Comparison of ENCODE assay signal across 21 cellular contexts in genomic region chr2:72932805-72933204, GRCh38. TPM values are rescaled to one million over a fixed set of nuclear protein-coding genes. Genes with fewer than 3 reads are reported as not detected.
A peak's percentile ranks its signal among the peaks of the same experiment; 100 is the strongest.
DNase-seq lines count a peak whose midpoint lies in the region; ATAC-seq and TF ChIP-seq lines count a peak whose summit lies in the region.
"Had no signal": no experiment of that assay in that cellular context is flagged by ENCODE, and none has a peak within 500 bp of the region (broad histone marks: within the 10 kb centered on the region; RNA-seq: fewer than 3 reads in every experiment).

No MANE protein-coding gene starts in this region.

- H3K4me1 ChIP-seq in left lung (no peaks in the 10 kb centered on the region), thyroid gland (no peaks in the 10 kb centered on the region)
- H3K4me1 ChIP-seq: A549, HAP-1 had no signal

- no peak for ATAC-seq in natural killer cell treated with Interleukin-12 subunit alpha and Interleukin-12 subunit beta and Interleukin-15 and Interleukin-18, amount 100 ng/mL, for 72 hours
- ATAC-seq in natural killer cell (no peak), left lung (no peak)
- ATAC-seq: A549, GM12878, HepG2 had no signal

- no peak overlapping the region for H3K27ac Mint-ChIP-seq in natural killer cell treated with Interleukin-12 subunit alpha and Interleukin-12 subunit beta and Interleukin-15 and Interleukin-18, amount 100 ng/mL, for 72 hours
- no peak overlapping the region for H3K27ac Mint-ChIP-seq in natural killer cell
- H3K27ac Mint-ChIP-seq: CD4-positive, CD25-positive, alpha-beta regulatory T cell; CD8-positive, alpha-beta memory T cell; IgD-negative memory B cell had no signal

- H3K4me1 Mint-ChIP-seq in natural killer cell treated with Interleukin-12 subunit alpha and Interleukin-12 subunit beta and Interleukin-15 and Interleukin-18, amount 100 ng/mL, for 72 hours (ENCODE audit: low read depth in 2 of 2) = peaks cover 9 to 16% of the 10 kb centered on the region in 2 donors
- peaks cover 7 to 12% of the 10 kb centered on the region in 2 donors for H3K4me1 Mint-ChIP-seq in natural killer cell
- H3K4me1 Mint-ChIP-seq: CD4-positive, CD25-positive, alpha-beta regulatory T cell; CD8-positive, alpha-beta memory T cell; IgD-negative memory B cell had no signal

- peak; percentile 4 for DNase-seq in activated CD8-positive, alpha-beta memory T cell treated with anti-CD3 and anti-CD28 coated beads, Interleukin-2, amount 50 U/mL, for 4 hours
- no peak for DNase-seq in activated CD8-positive, alpha-beta memory T cell treated with anti-CD3 and anti-CD28 coated beads, Interleukin-2, amount 50 U/mL, for 48 hours
- DNase-seq in natural killer cell treated with Interleukin-12 subunit alpha and Interleukin-12 subunit beta and Interleukin-15 and Interleukin-18, amount 100 ng/mL, for 72 hours (ENCODE audit: low spot score) = peak; percentile 40
- DNase-seq in natural killer cell (no peak), left lung (peak; percentile 19 to 38), cortex of kidney (lab: John Stamatoyannopoulos, UW) (no peak), thyroid gland (no peak)
- DNase-seq: AML-193; CD4-positive, CD25-positive, alpha-beta regulatory T cell; COR-L47; DMS 273 treated with DMSO at 0.1 percent for 48 hours; DMS53 had no signal

- no peak overlapping the region for H3K4me3 Mint-ChIP-seq in natural killer cell treated with Interleukin-12 subunit alpha and Interleukin-12 subunit beta and Interleukin-15 and Interleukin-18, amount 100 ng/mL, for 72 hours
- no peak overlapping the region for H3K4me3 Mint-ChIP-seq in natural killer cell
- H3K4me3 Mint-ChIP-seq: CD4-positive, CD25-positive, alpha-beta regulatory T cell; CD8-positive, alpha-beta memory T cell had no signal

- H3K36me3 ChIP-seq in left lung (no peaks in the 10 kb centered on the region), thyroid gland (no peaks in the 10 kb centered on the region)
- H3K36me3 ChIP-seq: HAP-1 had no signal

- H3K27ac ChIP-seq in left lung (no peak overlapping the region), thyroid gland (no peak overlapping the region)
- H3K27ac ChIP-seq: 22Rv1, A549 had no signal

- H3K9me3 Mint-ChIP-seq in natural killer cell treated with Interleukin-12 subunit alpha and Interleukin-12 subunit beta and Interleukin-15 and Interleukin-18, amount 100 ng/mL, for 72 hours = no peaks in the 10 kb centered on the region
- H3K9me3 Mint-ChIP-seq in natural killer cell = no peaks in the 10 kb centered on the region
- H3K9me3 Mint-ChIP-seq: CD4-positive, CD25-positive, alpha-beta regulatory T cell; CD8-positive, alpha-beta memory T cell; IgD-negative memory B cell had no signal

- H3K27me3 Mint-ChIP-seq in natural killer cell treated with Interleukin-12 subunit alpha and Interleukin-12 subunit beta and Interleukin-15 and Interleukin-18, amount 100 ng/mL, for 72 hours = peaks cover 0 to 4% of the 10 kb centered on the region in 2 donors
- H3K27me3 Mint-ChIP-seq in natural killer cell (ENCODE audit: low read depth in 2 of 2) = peaks cover 0 to 7% of the 10 kb centered on the region in 2 donors

- WGBS in thyroid gland, 2 donors = 91 to 100% methylated on average over 3 to 4 of the region's 4 CpGs

- TF ChIP-seq POLR2A in thyroid gland (IDR thresholded peaks at IDR 0.05) = no peak

- intact Hi-C loops in natural killer cell (cut with micrococcal nuclease) = no loop called here
- intact Hi-C loops in left lung (cut with DNase I) = no loop called here
- intact Hi-C loops in thyroid gland (cut with DNase I) = no loop called here

- peaks cover 14 to 72% of the 10 kb centered on the region in 2 donors for H3K27me3 ChIP-seq in left lung
- H3K27me3 ChIP-seq in thyroid gland = no peaks in the 10 kb centered on the region

- H3K9me3 ChIP-seq in left lung (no peaks in the 10 kb centered on the region), thyroid gland (no peaks in the 10 kb centered on the region)
- H3K9me3 ChIP-seq: A549, HAP-1 had no signal

- TF ChIP-seq CTCF in natural killer cell (IDR thresholded peaks at IDR 0.05) (no peak), left lung (IDR thresholded peaks at IDR 0.05) (no peak), thyroid gland (IDR thresholded peaks at IDR 0.05) (no peak)

- H3K4me3 ChIP-seq in left lung = no peak overlapping the region
- no peak overlapping the region for H3K4me3 ChIP-seq in thyroid gland (replicated peaks in 1 of 3)
- H3K4me3 ChIP-seq: A549, GM12878, HAP-1 had no signal

- no peaks in the 10 kb centered on the region for H3K36me3 Mint-ChIP-seq in natural killer cell treated with Interleukin-12 subunit alpha and Interleukin-12 subunit beta and Interleukin-15 and Interleukin-18, amount 100 ng/mL, for 72 hours
- H3K36me3 Mint-ChIP-seq in natural killer cell = no peaks in the 10 kb centered on the region
- H3K36me3 Mint-ChIP-seq: CD4-positive, CD25-positive, alpha-beta regulatory T cell; CD8-positive, alpha-beta memory T cell; IgD-negative memory B cell had no signal

RNA-seq across cellular contexts. Expression of gene EMX1, which starts 15.5 kb away (rescaled TPM):
- total RNA-seq in natural killer cell treated with Interleukin-12 subunit alpha and Interleukin-12 subunit beta and Interleukin-15 and Interleukin-18, amount 100 ng/mL, for 72 hours = not detected
- not detected for total RNA-seq in natural killer cell
- total RNA-seq in left lung = not detected
- total RNA-seq in thyroid gland = under 1 TPM in 1 of 4 donors, not detected in 3; 0.22 TPM
- total RNA-seq: CD4-positive, CD25-positive, alpha-beta regulatory T cell; G401; H4 had no signal

RNA-seq across cellular contexts. Expression of gene SPR, which starts 45.6 kb away (rescaled TPM):
- 10 to 100 TPM in 1 of 2 donors, 1 to 10 TPM in 1; 3.4 to 10.2 TPM for total RNA-seq in natural killer cell treated with Interleukin-12 subunit alpha and Interleukin-12 subunit beta and Interleukin-15 and Interleukin-18, amount 100 ng/mL, for 72 hours
- total RNA-seq in natural killer cell (1 to 10 TPM in 1 of 3 donors, under 1 TPM in 2; 0.16 to 1.7 (median 0.34) TPM), left lung (10 to 100 TPM; 38.1 to 41.9 TPM), thyroid gland (10 to 100 TPM; 29.4 to 83.0 (median 55.9) TPM)
- total RNA-seq: CD4-positive, CD25-positive, alpha-beta regulatory T cell had no signal

Comparison
In these comparisons a context has a peak if more than half of its experiments do, and no peak if none do; other contexts are left out.
1. DNase-seq: peak in activated CD8-positive, alpha-beta memory T cell treated with anti-CD3 and anti-CD28 coated beads, Interleukin-2, amount 50 U/mL, for 4 hours (single experiment), natural killer cell treated with Interleukin-12 subunit alpha and Interleukin-12 subunit beta and Interleukin-15 and Interleukin-18, amount 100 ng/mL, for 72 hours (single experiment) and left lung (2 of 2); none in activated CD8-positive, alpha-beta memory T cell treated with anti-CD3 and anti-CD28 coated beads, Interleukin-2, amount 50 U/mL, for 48 hours (single experiment), natural killer cell (single experiment), cortex of kidney (single experiment) and thyroid gland (0 of 2).